In the genomic region with DNA sequence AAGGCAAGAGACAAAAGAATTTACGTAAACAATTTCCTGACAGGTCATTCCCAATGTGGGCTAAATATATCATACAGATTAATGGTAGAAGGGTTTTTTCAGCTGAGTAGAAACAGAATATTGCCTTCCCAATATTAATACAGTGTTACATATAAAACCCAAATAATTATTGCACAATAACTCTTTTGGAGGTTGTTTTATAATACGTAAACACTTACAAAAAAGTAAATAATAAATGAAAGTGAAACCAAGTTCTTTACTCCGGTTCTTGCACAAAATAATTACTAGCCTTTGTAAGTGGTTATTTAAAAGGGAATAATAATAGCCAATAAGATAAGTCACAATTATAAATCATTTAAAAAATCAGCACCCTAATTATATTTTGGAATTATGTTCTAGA, we compare ENCODE assay signal across 13 cellular contexts.
A peak's percentile ranks its signal among the peaks of the same experiment; 100 is the strongest.
DNase-seq lines count a peak whose midpoint lies in the region; ATAC-seq and TF ChIP-seq lines count a peak whose summit lies in the region.
"Had no signal": no experiment of that assay in that cellular context is flagged by ENCODE, and none has a peak within 500 bp of the region (broad histone marks: within the 10 kb centered on the region; RNA-seq: fewer than 3 reads in every experiment).

No MANE protein-coding gene starts in this region.

- no peaks in the 10 kb centered on the region for H3K4me1 ChIP-seq in heart right ventricle
- no peaks in the 10 kb centered on the region for H3K4me1 ChIP-seq in right atrium auricular region
- peaks cover 0 to 5% (median 0%) of the 10 kb centered on the region in 5 donors for H3K4me1 ChIP-seq in subcutaneous abdominal adipose tissue (ENCODE audit: control insufficient read depth in 5 of 5, insufficient read depth in 5 of 5, low read length in 5 of 5)
- no peaks in the 10 kb centered on the region for H3K4me1 ChIP-seq in GM23338 (ENCODE audit: insufficient read depth)
- H3K4me1 ChIP-seq: adrenal gland, neural progenitor cell had no signal

- H3K9me3 ChIP-seq in heart right ventricle (peaks cover 0 to 23% (median 9%) of the 10 kb centered on the region in 11 donors), right atrium auricular region (peaks cover 0 to 15% of the 10 kb centered on the region in 2 donors), T-helper 17 cell (ENCODE audit: control insufficient read depth, low read length, poor library complexity, severe bottlenecking) (peaks cover 3% of the 10 kb centered on the region), subcutaneous abdominal adipose tissue (ENCODE audit: control insufficient read depth in 5 of 5, low read length in 5 of 5) (peaks cover 4 to 20% (median 14%) of the 10 kb centered on the region in 5 donors)
- H3K9me3 ChIP-seq: adrenal gland had no signal

- H3K36me3 Mint-ChIP-seq in T-helper 17 cell (ENCODE audit: low read depth) (peaks cover 6% of the 10 kb centered on the region), immature natural killer cell (peaks cover 9 to 17% (median 14%) of the 10 kb centered on the region in 3 donors), GM23338 (ENCODE audit: low read depth) (peaks cover 19% of the 10 kb centered on the region)
- H3K36me3 Mint-ChIP-seq: neural progenitor cell had no signal

- H3K4me3 Mint-ChIP-seq in T-helper 17 cell (peak overlapping the region; percentile 19), immature natural killer cell (peak overlapping the region; percentile 80 to 89 (median 84)), GM23338 (no peak overlapping the region)
- H3K4me3 Mint-ChIP-seq: neural progenitor cell had no signal

- peaks cover 10% of the 10 kb centered on the region; the same call in 1 of the 2 replicates for H3K9me2 ChIP-seq in GM23338 (ENCODE audit: insufficient read depth)

- DNase-seq in heart right ventricle, result no peak
- no peak for DNase-seq in right atrium auricular region (ENCODE audit: low spot score)
- no peak for DNase-seq in T-helper 17 cell
- DNase-seq in immature natural killer cell, result peak in 2 of 3 donors; percentile 19 to 21
- DNase-seq in NCI-H146 (lab: John Stamatoyannopoulos, UW), result no peak
- DNase-seq in GM23338 (ENCODE audit: low spot score), result no peak
- DNase-seq in COLO668 (lab: John Stamatoyannopoulos, UW; ENCODE audit: unreplicated experiment), result no peak
- DNase-seq: adrenal gland, AML-193, GF-D8, PC-9 had no signal

- H3K4me1 Mint-ChIP-seq in T-helper 17 cell (no peaks in the 10 kb centered on the region), immature natural killer cell (peaks cover 18 to 19% of the 10 kb centered on the region in 2 donors), GM23338 (no peaks in the 10 kb centered on the region)
- H3K4me1 Mint-ChIP-seq: neural progenitor cell had no signal

- no peak overlapping the region for H3K9ac ChIP-seq in subcutaneous abdominal adipose tissue (ENCODE audit: low read length in 5 of 5)
- H3K9ac ChIP-seq: neural progenitor cell had no signal

- TF ChIP-seq CTCF in heart right ventricle (IDR thresholded peaks at IDR 0.05), result no peak
- TF ChIP-seq CTCF in right atrium auricular region (IDR thresholded peaks at IDR 0.05), result no peak
- no peak for TF ChIP-seq CTCF in GM23338 (conservative IDR thresholded peaks at IDR 0.05; ENCODE audit: low read depth in 2 of 2)

- no peaks in the 10 kb centered on the region for H3K27me3 Mint-ChIP-seq in T-helper 17 cell
- H3K27me3 Mint-ChIP-seq in immature natural killer cell (ENCODE audit: low read depth in 3 of 3), result no peaks in the 10 kb centered on the region
- H3K27me3 Mint-ChIP-seq in GM23338 (ENCODE audit: insufficient read depth, low read depth, poor library complexity), result peaks cover 1% of the 10 kb centered on the region

- H2AFZ ChIP-seq in GM23338, result no peak overlapping the region
- H2AFZ ChIP-seq: neural progenitor cell, PC-9 had no signal

- H3K27me3 ChIP-seq in heart right ventricle (no peaks in the 10 kb centered on the region), right atrium auricular region (no peaks in the 10 kb centered on the region), subcutaneous abdominal adipose tissue (ENCODE audit: control insufficient read depth in 5 of 5, insufficient read depth in 4 of 5, low read length in 5 of 5) (no peaks in the 10 kb centered on the region), GM23338 (ENCODE audit: insufficient read depth) (no peaks in the 10 kb centered on the region)
- H3K27me3 ChIP-seq: adrenal gland, neural progenitor cell had no signal

- intact Hi-C loops in heart right ventricle (cut with DNase I), result no loop called here

- no peaks in the 10 kb centered on the region for H3F3A ChIP-seq in GM23338 (replicated peaks; ENCODE audit: low read depth)

- 51 to 76% methylated on average over 3 of the region's 3 CpGs for WGBS in heart right ventricle, 2 donors

- ATAC-seq in heart right ventricle (no peak), T-helper 17 cell (no peak), GM23338 (no peak)

- peak overlapping the region in 9 of 10 donors; percentile 0 to 43 (median 31) for H3K4me3 ChIP-seq in heart right ventricle
- no peak overlapping the region for H3K4me3 ChIP-seq in right atrium auricular region
- peak overlapping the region; percentile 44 to 63 (median 51) for H3K4me3 ChIP-seq in subcutaneous abdominal adipose tissue (ENCODE audit: low read depth in 1 of 5, low read length in 5 of 5)
- H3K4me3 ChIP-seq in GM23338, result no peak overlapping the region
- H3K4me3 ChIP-seq: neural progenitor cell, PC-9 had no signal

- H3K27ac Mint-ChIP-seq in T-helper 17 cell (peak overlapping the region; percentile 27), immature natural killer cell (peak overlapping the region; percentile 78 to 92 (median 86)), GM23338 (no peak overlapping the region)
- H3K27ac Mint-ChIP-seq: neural progenitor cell had no signal

- H3K27ac ChIP-seq in heart right ventricle (peak overlapping the region in 3 of 10 donors; percentile 0 to 48 (median 18)), right atrium auricular region (no peak overlapping the region), subcutaneous abdominal adipose tissue (ENCODE audit: low read depth, low read length) (no peak overlapping the region), GM23338 (ENCODE audit: low read depth) (no peak overlapping the region)
- H3K27ac ChIP-seq: adrenal gland, neural progenitor cell, PC-9 had no signal

- no peak overlapping the region for H3K4me2 ChIP-seq in GM23338
- H3K4me2 ChIP-seq: neural progenitor cell, PC-9 had no signal

- H4K20me1 ChIP-seq in GM23338 (replicated peaks; ENCODE audit: insufficient read depth), result no peaks in the 10 kb centered on the region

- no peaks in the 10 kb centered on the region for H3K36me3 ChIP-seq in heart right ventricle
- no peaks in the 10 kb centered on the region for H3K36me3 ChIP-seq in right atrium auricular region
- no peaks in the 10 kb centered on the region for H3K36me3 ChIP-seq in subcutaneous abdominal adipose tissue (ENCODE audit: control insufficient read depth in 5 of 5, insufficient read depth in 5 of 5, low read length in 5 of 5)
- peaks cover 3% of the 10 kb centered on the region for H3K36me3 ChIP-seq in GM23338 (ENCODE audit: insufficient read depth)
- H3K36me3 ChIP-seq: adrenal gland, neural progenitor cell had no signal

- H3K9me3 Mint-ChIP-seq in immature natural killer cell, result peaks cover 14 to 24% (median 20%) of the 10 kb centered on the region in 6 donors
- peaks cover 19% of the 10 kb centered on the region for H3K9me3 Mint-ChIP-seq in GM23338

- H3K79me2 ChIP-seq in GM23338 (replicated peaks; ENCODE audit: insufficient read depth), result no peaks in the 10 kb centered on the region

TF ChIP-seq in GM23338, 12 proteins besides CTCF, POLR2A, EP300 and RAD21 (continues in another document):
- no peak for TF ChIP-seq POLR2AphosphoS5 (IDR thresholded peaks at IDR 0.05; ENCODE audit: low read depth)
- TF ChIP-seq CREB1 (CRISPR knock-in tag; IDR thresholded peaks at IDR 0.05; ENCODE audit: low read depth), result no peak
- TF ChIP-seq NANOG (IDR thresholded peaks at IDR 0.05; ENCODE audit: borderline replicate concordance), result no peak
- TF ChIP-seq EZH2 (IDR thresholded peaks at IDR 0.05; ENCODE audit: low read depth, unreplicated experiment), result no peak

Comparison
In these comparisons a context has a peak if more than half of its experiments do, and no peak if none do; other contexts are left out.
1. H3K4me3 ChIP-seq: peak in heart right ventricle (9 of 10) and subcutaneous abdominal adipose tissue (5 of 5); none in right atrium auricular region (0 of 2) and GM23338 (single experiment).
2. DNase-seq: peak in immature natural killer cell (2 of 3); none in heart right ventricle (0 of 2), right atrium auricular region (single experiment), T-helper 17 cell (0 of 3), NCI-H146 (single experiment), GM23338 (single experiment) and COLO668 (single experiment).